In genomic region chr17:64484380-64484779, GRCh38 we compare ENCODE assay signal across 22 cellular contexts. TPM values are rescaled to one million over a fixed set of nuclear protein-coding genes. Genes with fewer than 3 reads are reported as not detected.
DNase-seq lines count a peak whose midpoint lies in the region; ATAC-seq and TF ChIP-seq lines count a peak whose summit lies in the region.
"Had no signal": no experiment of that assay in that cellular context is flagged by ENCODE, and none has a peak within 500 bp of the region (broad histone marks: within the 10 kb centered on the region; RNA-seq: fewer than 3 reads in every experiment).

No MANE protein-coding gene starts in this region.

- no peaks in the 10 kb centered on the region for H3K27me3 Mint-ChIP-seq in activated CD8-positive, alpha-beta memory T cell treated with anti-CD3 and anti-CD28 coated beads, Interleukin-2, amount 10 ng/mL, durations not matched to agents 7 days and 5 days
- H3K27me3 Mint-ChIP-seq in GM23338 (ENCODE audit: insufficient read depth, low read depth, poor library complexity): peaks cover 5% of the 10 kb centered on the region
- H3K27me3 Mint-ChIP-seq: CD8-positive, alpha-beta memory T cell had no signal

- H3K9me2 ChIP-seq in GM23338 (ENCODE audit: insufficient read depth) (no peaks in the 10 kb centered on the region), Loucy (replicated peaks; ENCODE audit: low read depth, low read length) (no peaks in the 10 kb centered on the region)

- no peak overlapping the region for H2BK5ac ChIP-seq in mesenchymal stem cell (ENCODE audit: low read depth, low read length, poor library complexity, severe bottlenecking)

- H3K4me3 ChIP-seq in GM23338 (no peak overlapping the region), Loucy (ENCODE audit: low read length, poor library complexity, severe bottlenecking) (no peak overlapping the region), mesenchymal stem cell (ENCODE audit: insufficient read depth in 1 of 2, low read depth in 1 of 2, low read length in 2 of 2) (no peak overlapping the region)

- WGBS in mesenchymal stem cell: 93% methylated on average over 3 of the region's 3 CpGs

- H2AK5ac ChIP-seq in mesenchymal stem cell (ENCODE audit: low read length, severe bottlenecking): no peak overlapping the region

- H4K91ac ChIP-seq in mesenchymal stem cell (ENCODE audit: low read length): no peak overlapping the region

- H3K79me2 ChIP-seq in GM23338 (replicated peaks; ENCODE audit: insufficient read depth): no peaks in the 10 kb centered on the region
- H3K79me2 ChIP-seq in Loucy (ENCODE audit: insufficient read depth, low read length): no peaks in the 10 kb centered on the region

- no peak overlapping the region for H2BK15ac ChIP-seq in mesenchymal stem cell (ENCODE audit: low read depth, poor library complexity, severe bottlenecking)

- H3K27ac ChIP-seq in GM23338 (ENCODE audit: low read depth) (no peak overlapping the region), mesenchymal stem cell (ENCODE audit: low read length, poor library complexity, severe bottlenecking) (no peak overlapping the region), RWPE1 (no peak overlapping the region)

- peak overlapping the region; percentile 23 for H3K27ac Mint-ChIP-seq in activated CD8-positive, alpha-beta memory T cell treated with anti-CD3 and anti-CD28 coated beads, Interleukin-2, amount 10 ng/mL, durations not matched to agents 7 days and 5 days
- H3K27ac Mint-ChIP-seq in GM23338: peak overlapping the region; percentile 38; the same call in 1 of the 2 replicates

- H3K36me3 ChIP-seq in GM23338 (ENCODE audit: insufficient read depth): peaks cover 54% of the 10 kb centered on the region
- H3K36me3 ChIP-seq in Loucy (ENCODE audit: insufficient read depth, low read length): 0 out of 2 replicates have a peak, but pooled peaks cover 7% of the 10 kb centered on the region
- H3K36me3 ChIP-seq in mesenchymal stem cell (ENCODE audit: control insufficient read depth in 1 of 2, insufficient read depth in 2 of 2, low read depth in 1 of 2, low read length in 2 of 2): peaks cover 10 to 75% of the 10 kb centered on the region in 2 experiments

- no peaks in the 10 kb centered on the region for H3F3A ChIP-seq in GM23338 (replicated peaks; ENCODE audit: low read depth)
- no peaks in the 10 kb centered on the region for H3F3A ChIP-seq in Loucy (ENCODE audit: low read depth)

- H3K4ac ChIP-seq in mesenchymal stem cell (ENCODE audit: low read depth in 1 of 2, low read length in 2 of 2): no peak overlapping the region

- no peak overlapping the region for H3K4me3 Mint-ChIP-seq in activated CD8-positive, alpha-beta memory T cell treated with anti-CD3 and anti-CD28 coated beads, Interleukin-2, amount 10 ng/mL, durations not matched to agents 7 days and 5 days
- no peak overlapping the region for H3K4me3 Mint-ChIP-seq in GM23338
- H3K4me3 Mint-ChIP-seq: CD8-positive, alpha-beta memory T cell had no signal

- no peak overlapping the region for H4K8ac ChIP-seq in mesenchymal stem cell (ENCODE audit: low read length)

- H2BK12ac ChIP-seq in mesenchymal stem cell (ENCODE audit: low read length in 2 of 2): no peak overlapping the region

- no peak for DNase-seq in activated CD8-positive, alpha-beta memory T cell treated with anti-CD3 and anti-CD28 coated beads, Interleukin-2, amount 10 ng/mL, durations not matched to agents 7 days and 5 days
- DNase-seq in activated CD8-positive, alpha-beta memory T cell treated with anti-CD3 and anti-CD28 coated beads, Interleukin-2, amount 50 U/mL, for 48 hours: no peak
- no peak for DNase-seq in GM23338 (ENCODE audit: low spot score)
- DNase-seq in mesenchymal stem cell: no peak
- DNase-seq in RWPE1 (ENCODE audit: low spot score): no peak
- DNase-seq: C1 segment of cervical spinal cord; CD8-positive, alpha-beta memory T cell; DMS 273 treated with DMSO at 0.1 percent for 48 hours; DMS79; GF-D8; H7; IMR-90; KG1; MM.1S; NCI-H2029; NCI-H446; NCI-H524 treated with DMSO at 0.1 percent for 48 hours; NCI-H774 had no signal

- peaks cover 4% of the 10 kb centered on the region for H3K79me1 ChIP-seq in mesenchymal stem cell (replicated peaks; ENCODE audit: low read length, poor library complexity, severe bottlenecking)

- H3K9me3 Mint-ChIP-seq in activated CD8-positive, alpha-beta memory T cell treated with anti-CD3 and anti-CD28 coated beads, Interleukin-2, amount 10 ng/mL, durations not matched to agents 7 days and 5 days (ENCODE audit: low read depth): no peaks in the 10 kb centered on the region
- H3K9me3 Mint-ChIP-seq in GM23338: no peaks in the 10 kb centered on the region
- H3K9me3 Mint-ChIP-seq: CD8-positive, alpha-beta memory T cell had no signal

- H3K9ac ChIP-seq in Loucy (ENCODE audit: low read depth, low read length, poor library complexity, severe bottlenecking) (no peak overlapping the region), mesenchymal stem cell (ENCODE audit: low read length) (peak overlapping the region; percentile 30)

- H3K4me1 ChIP-seq in GM23338 (ENCODE audit: insufficient read depth) (no peaks in the 10 kb centered on the region), Loucy (ENCODE audit: insufficient read depth, low read length, poor library complexity, severe bottlenecking) (peaks cover 8% of the 10 kb centered on the region), mesenchymal stem cell (ENCODE audit: control insufficient read depth, insufficient read depth, low read depth, low read length) (no peaks in the 10 kb centered on the region)

- H3K18ac ChIP-seq in mesenchymal stem cell (ENCODE audit: low read depth in 1 of 2, low read length in 2 of 2): no peak overlapping the region

- no peak for TF ChIP-seq CTCF in GM23338 (conservative IDR thresholded peaks at IDR 0.05; ENCODE audit: low read depth in 2 of 2)
- no peak for TF ChIP-seq CTCF in Loucy (conservative IDR thresholded peaks at IDR 0.05; ENCODE audit: low read length)
- TF ChIP-seq CTCF in RWPE1 (conservative IDR thresholded peaks at IDR 0.05; ENCODE audit: low read depth): no peak

- H3K14ac ChIP-seq in mesenchymal stem cell (ENCODE audit: low read length in 2 of 2): no peak overlapping the region

- no peak overlapping the region for H2AFZ ChIP-seq in GM23338
- no peak overlapping the region for H2AFZ ChIP-seq in Loucy (ENCODE audit: low read length)
- H2AFZ ChIP-seq in mesenchymal stem cell (ENCODE audit: low read depth, low read length): no peak overlapping the region

- H3K4me2 ChIP-seq in GM23338 (no peak overlapping the region), Loucy (ENCODE audit: low read depth, low read length, poor library complexity, severe bottlenecking) (peak overlapping the region; percentile 30), mesenchymal stem cell (ENCODE audit: low read length, poor library complexity, severe bottlenecking) (no peak overlapping the region)

- peak; percentile 53 for ATAC-seq in activated CD8-positive, alpha-beta memory T cell treated with anti-CD3 and anti-CD28 coated beads, Interleukin-2, amount 10 ng/mL, durations not matched to agents 7 days and 5 days
- ATAC-seq in GM23338 (no peak), GM19395 (IDR thresholded peaks at IDR 0.05; ENCODE audit: unreplicated experiment) (no peak)
- ATAC-seq: SK-N-SH treated with all-trans-retinoic acid at 6 μM for 48 hours had no signal

- H3K27me3 ChIP-seq in GM23338 (ENCODE audit: insufficient read depth) (no peaks in the 10 kb centered on the region), Loucy (ENCODE audit: insufficient read depth, low read length, poor library complexity, severe bottlenecking) (no peaks in the 10 kb centered on the region), mesenchymal stem cell (ENCODE audit: control insufficient read depth in 1 of 2, insufficient read depth in 1 of 2, low read length in 2 of 2) (no peaks in the 10 kb centered on the region)

- no peak overlapping the region for H2BK120ac ChIP-seq in mesenchymal stem cell (ENCODE audit: low read depth, low read length)

- H3K36me3 Mint-ChIP-seq in activated CD8-positive, alpha-beta memory T cell treated with anti-CD3 and anti-CD28 coated beads, Interleukin-2, amount 10 ng/mL, durations not matched to agents 7 days and 5 days: peaks cover 29% of the 10 kb centered on the region
- peaks cover 86% of the 10 kb centered on the region for H3K36me3 Mint-ChIP-seq in GM23338 (ENCODE audit: low read depth)

- H3K23ac ChIP-seq in mesenchymal stem cell (ENCODE audit: low read length in 2 of 2): no peak overlapping the region

- CTCF ChIA-PET in activated CD8-positive, alpha-beta memory T cell treated with anti-CD3 and anti-CD28 coated beads, Interleukin-2, amount 10 ng/mL, durations not matched to agents 7 days and 5 days (lab: Charles Lee): interaction anchor here (1.0 to 1.8 kb wide), 4 partner anchors 10 to 66 kb away, joined by 3 to 7 read pairs (median 4); no protein-coding TSS in a partner anchor
- CTCF ChIA-PET in RWPE1 (lab: Yijun Ruan, JAX): no interaction called here

- H3K9me3 ChIP-seq in Loucy (ENCODE audit: insufficient read depth, low read depth, low read length) (no peaks in the 10 kb centered on the region), mesenchymal stem cell (ENCODE audit: control insufficient read depth, low read length) (no peaks in the 10 kb centered on the region)

- peaks cover 12% of the 10 kb centered on the region for H3K4me1 Mint-ChIP-seq in activated CD8-positive, alpha-beta memory T cell treated with anti-CD3 and anti-CD28 coated beads, Interleukin-2, amount 10 ng/mL, durations not matched to agents 7 days and 5 days
- H3K4me1 Mint-ChIP-seq in GM23338: no peaks in the 10 kb centered on the region

- POLR2A ChIA-PET in RWPE1 (lab: Yijun Ruan, JAX; ENCODE audit: low non-redundant PET): no interaction called here

- H4K20me1 ChIP-seq in GM23338 (replicated peaks; ENCODE audit: insufficient read depth) (peaks cover 11% of the 10 kb centered on the region), Loucy (ENCODE audit: insufficient read depth, low read length, poor library complexity, severe bottlenecking) (no peaks in the 10 kb centered on the region)

RNA-seq across cellular contexts. Expression of gene POLG2, which starts 12.5 kb away (rescaled TPM):
- 10 to 100 TPM; 36.0 to 47.3 TPM for total RNA-seq in activated CD8-positive, alpha-beta memory T cell treated with anti-CD3 and anti-CD28 coated beads, Interleukin-2, amount 10 ng/mL, durations not matched to agents 7 days and 5 days
- total RNA-seq in GM23338 (2014; rRNA removed; shearing (Covaris generic)): 19.8 and 20.2 TPM in 2 replicates
- 27.7 and 28.0 TPM in 2 replicates for polyA plus RNA-seq in GM23338 (2016; fragmentation: Nextera tagmentation; extraction: Ambion mirVana)
- 6.1 TPM for polyA plus RNA-seq in mesenchymal stem cell (2013, experiment 1 of 2)
- polyA plus RNA-seq in mesenchymal stem cell (2013, experiment 2 of 2): 5.5 TPM

RNA-seq across cellular contexts. Expression of gene DDX5, which starts 21.7 kb away (rescaled TPM):
- 100 to 1,000 TPM; 842 to 926 TPM for total RNA-seq in activated CD8-positive, alpha-beta memory T cell treated with anti-CD3 and anti-CD28 coated beads, Interleukin-2, amount 10 ng/mL, durations not matched to agents 7 days and 5 days
- total RNA-seq in GM23338 (2014; rRNA removed; shearing (Covaris generic)): 399 and 400 TPM in 2 replicates
- 367 and 447 TPM in 2 replicates for polyA plus RNA-seq in GM23338 (2016; fragmentation: Nextera tagmentation; extraction: Ambion mirVana)
- 649 TPM for polyA plus RNA-seq in mesenchymal stem cell (2013, experiment 1 of 2)
- polyA plus RNA-seq in mesenchymal stem cell (2013, experiment 2 of 2): 611 TPM

RNA-seq across cellular contexts. Expression of gene CEP95, which starts 22.4 kb away (rescaled TPM):
- total RNA-seq in activated CD8-positive, alpha-beta memory T cell treated with anti-CD3 and anti-CD28 coated beads, Interleukin-2, amount 10 ng/mL, durations not matched to agents 7 days and 5 days: 10 to 100 TPM; 45.7 to 52.6 TPM
- total RNA-seq in GM23338 (2014; rRNA removed; shearing (Covaris generic)): 41.1 and 81.1 TPM in 2 replicates
- polyA plus RNA-seq in GM23338 (2016; fragmentation: Nextera tagmentation; extraction: Ambion mirVana): 38.9 and 45.4 TPM in 2 replicates
- polyA plus RNA-seq in mesenchymal stem cell (2013, experiment 1 of 2): 26.6 TPM
- polyA plus RNA-seq in mesenchymal stem cell (2013, experiment 2 of 2): 22.1 TPM

RNA-seq across cellular contexts. Expression of gene MILR1, which starts 35.5 kb away (rescaled TPM):
- under 1 TPM in 1 of 2 experiments, not detected in 1; 0.82 TPM for total RNA-seq in activated CD8-positive, alpha-beta memory T cell treated with anti-CD3 and anti-CD28 coated beads, Interleukin-2, amount 10 ng/mL, durations not matched to agents 7 days and 5 days
- total RNA-seq in GM23338 (2014; rRNA removed; shearing (Covaris generic)): not detected in 2 replicates
- 0.39 TPM in 1 of 2 replicates, not detected in the other for polyA plus RNA-seq in GM23338 (2016; fragmentation: Nextera tagmentation; extraction: Ambion mirVana)
- 6.6 TPM for polyA plus RNA-seq in mesenchymal stem cell (2013, experiment 1 of 2)
- polyA plus RNA-seq in mesenchymal stem cell (2013, experiment 2 of 2): 7.6 TPM
- total RNA-seq: A673 had no signal
- polyA plus RNA-seq: CD8-positive, alpha-beta memory T cell had no signal
